ENCODE assay signal across 8 cellular contexts in genomic region chr19:3034194-3034844, GRCh38. TPM values are rescaled to one million over a fixed set of nuclear protein-coding genes. Genes with fewer than 3 reads are reported as not detected.
A peak's percentile ranks its signal among the peaks of the same experiment; 100 is the strongest.
DNase-seq lines count a peak whose midpoint lies in the region; ATAC-seq and TF ChIP-seq lines count a peak whose summit lies in the region.

No MANE protein-coding gene starts in this region.

- H3K27ac ChIP-seq in iPS-18a (ENCODE audit: low read length) = no peak overlapping the region
- H3K27ac ChIP-seq in spleen = peak overlapping the region in 6 of 8 donors; percentile 87 to 95 (median 92)

- no peak for TF ChIP-seq CTCF in HFF-Myc (IDR thresholded peaks at IDR 0.05; ENCODE audit: low read depth, low read length, missing control alignments)
- TF ChIP-seq CTCF in spleen (IDR thresholded peaks at IDR 0.05 in 8 of 11, conservative IDR thresholded peaks at IDR 0.05 in 3 of 11) = no peak

- ATAC-seq in GM19397 (IDR thresholded peaks at IDR 0.05; ENCODE audit: unreplicated experiment) = no peak

- H3K4me3 Mint-ChIP-seq in activated CD4-positive, alpha-beta memory T cell treated with anti-CD3 and anti-CD28 coated beads for 36 hours = peak overlapping the region; percentile 86

- TF ChIP-seq POLR2A in spleen (IDR thresholded peaks at IDR 0.05) = no peak

- H3K36me3 ChIP-seq in iPS-18a (ENCODE audit: control insufficient read depth, low read depth, low read length) (no peaks in the 10 kb centered on the region), spleen (no peaks in the 10 kb centered on the region)

- H3K9me3 ChIP-seq in iPS-18a (ENCODE audit: control insufficient read depth, low read depth, low read length) (no peaks in the 10 kb centered on the region), spleen (no peaks in the 10 kb centered on the region)

- H3K4me1 ChIP-seq in iPS-18a (ENCODE audit: control insufficient read depth, low read depth, low read length) (peaks cover 10% of the 10 kb centered on the region), spleen (peaks cover 7 to 54% (median 29%) of the 10 kb centered on the region in 6 donors)

- peaks cover 1% of the 10 kb centered on the region for H3K27me3 Mint-ChIP-seq in activated CD4-positive, alpha-beta memory T cell treated with anti-CD3 and anti-CD28 coated beads for 36 hours

- 65 to 79% (median 69%) methylated on average over 6 of the region's 6 CpGs for WGBS in spleen, 5 donors

- intact Hi-C loops in activated CD4-positive, alpha-beta memory T cell treated with anti-CD3 and anti-CD28 coated beads for 36 hours (cut with micrococcal nuclease) = loop anchor here (2.0 kb wide), 2 partner anchors 26 to 58 kb away; partner anchors contain the start of gene TLE6
- intact Hi-C loops in spleen (cut with DNase I; ENCODE audit: low total_unique reads) = loop anchor here (10.0 kb wide), 1 partner anchor 60 kb away; the partner anchor contains the start of gene TLE6

- H3K4me1 Mint-ChIP-seq in activated CD4-positive, alpha-beta memory T cell treated with anti-CD3 and anti-CD28 coated beads for 36 hours (ENCODE audit: low read depth) = peaks cover 16% of the 10 kb centered on the region

- H3K9me3 Mint-ChIP-seq in activated CD4-positive, alpha-beta memory T cell treated with anti-CD3 and anti-CD28 coated beads for 36 hours = no peaks in the 10 kb centered on the region

- DNase-seq in HFF-Myc (ENCODE audit: extremely low read depth, low read depth) (no peak), spleen (no peak), NCI-H774 (lab: John Stamatoyannopoulos, UW) (no peak), AML-193 (lab: John Stamatoyannopoulos, UW) (no peak), T1000 (lab: John Stamatoyannopoulos, UW) (no peak)
- no peak for DNase-seq in activated CD4-positive, alpha-beta memory T cell treated with anti-CD3 and anti-CD28 coated beads for 36 hours

- POLR2A ChIA-PET in activated CD4-positive, alpha-beta memory T cell treated with anti-CD3 and anti-CD28 coated beads for 36 hours (lab: Charles Lee) = interaction anchor here (2.9 kb wide), 1 partner anchor 26 kb away, joined by 12 read pairs; no protein-coding TSS in a partner anchor

- no peaks in the 10 kb centered on the region for H3K36me3 Mint-ChIP-seq in activated CD4-positive, alpha-beta memory T cell treated with anti-CD3 and anti-CD28 coated beads for 36 hours

- peak overlapping the region; percentile 50 for H3K4me3 ChIP-seq in HFF-Myc (replicated peaks; ENCODE audit: low read depth, low read length)
- H3K4me3 ChIP-seq in iPS-18a (ENCODE audit: low read length) = peak overlapping the region; percentile 70
- H3K4me3 ChIP-seq in spleen = peak overlapping the region in 4 of 8 donors; percentile 58 to 87 (median 59)

- peaks cover 72% of the 10 kb centered on the region for H3K27me3 ChIP-seq in iPS-18a (ENCODE audit: control insufficient read depth, insufficient read depth, low read length)
- peaks cover 0 to 14% (median 3%) of the 10 kb centered on the region in 7 donors for H3K27me3 ChIP-seq in spleen (replicated peaks in 1 of 7)

- CTCF ChIA-PET in activated CD4-positive, alpha-beta memory T cell treated with anti-CD3 and anti-CD28 coated beads for 36 hours (lab: Charles Lee) = interaction anchor here (1.9 to 2.8 kb wide), 2 partner anchors 72 to 74 kb away, joined by 4 to 8 read pairs; no protein-coding TSS in a partner anchor

- peak overlapping the region; percentile 92 for H3K27ac Mint-ChIP-seq in activated CD4-positive, alpha-beta memory T cell treated with anti-CD3 and anti-CD28 coated beads for 36 hours

- H3K9ac ChIP-seq in iPS-18a (ENCODE audit: low read length) = no peak overlapping the region

RNA-seq across cellular contexts. Expression of gene TLE2, which starts 5.2 kb away (rescaled TPM):
- 1 to 10 TPM; 8.5 to 9.9 TPM for total RNA-seq in activated CD4-positive, alpha-beta memory T cell treated with anti-CD3 and anti-CD28 coated beads for 36 hours
- 10 to 100 TPM; 31.7 to 88.0 (median 40.2) TPM for total RNA-seq in spleen
- polyA plus RNA-seq in spleen = 10 to 100 TPM; 12.0 to 46.7 (median 22.8) TPM

RNA-seq across cellular contexts. Expression of gene TLE5, which starts 28.0 kb away (rescaled TPM):
- total RNA-seq in activated CD4-positive, alpha-beta memory T cell treated with anti-CD3 and anti-CD28 coated beads for 36 hours = 100 to 1,000 TPM; 411 to 426 TPM
- 100 to 1,000 TPM; 325 to 569 (median 425) TPM for total RNA-seq in spleen
- polyA plus RNA-seq in spleen = 100 to 1,000 TPM; 428 to 618 (median 514) TPM

RNA-seq across cellular contexts. Expression of gene TLE6, which starts 57.0 kb away (rescaled TPM):
- total RNA-seq in activated CD4-positive, alpha-beta memory T cell treated with anti-CD3 and anti-CD28 coated beads for 36 hours = 1 to 10 TPM; 2.5 to 2.6 TPM
- 1 to 10 TPM in 5 of 7 donors, under 1 TPM in 2; 0.60 to 4.1 (median 1.4) TPM for total RNA-seq in spleen
- polyA plus RNA-seq in spleen = 1 to 10 TPM; 1.9 to 2.7 (median 2.2) TPM

RNA-seq across cellular contexts. Expression of gene GNA11, which starts 59.8 kb away (rescaled TPM):
- 10 to 100 TPM in 1 of 2 experiments, 1 to 10 TPM in 1; 6.3 to 11.6 TPM for total RNA-seq in activated CD4-positive, alpha-beta memory T cell treated with anti-CD3 and anti-CD28 coated beads for 36 hours
- total RNA-seq in spleen = 10 to 100 TPM; 22.6 to 41.5 (median 33.4) TPM
- polyA plus RNA-seq in spleen = 10 to 100 TPM in 1 of 3 donors, 1 to 10 TPM in 2; 5.1 to 22.7 (median 6.1) TPM
